Comparison of ENCODE assay signal across 8 cellular contexts in the genomic region with DNA sequence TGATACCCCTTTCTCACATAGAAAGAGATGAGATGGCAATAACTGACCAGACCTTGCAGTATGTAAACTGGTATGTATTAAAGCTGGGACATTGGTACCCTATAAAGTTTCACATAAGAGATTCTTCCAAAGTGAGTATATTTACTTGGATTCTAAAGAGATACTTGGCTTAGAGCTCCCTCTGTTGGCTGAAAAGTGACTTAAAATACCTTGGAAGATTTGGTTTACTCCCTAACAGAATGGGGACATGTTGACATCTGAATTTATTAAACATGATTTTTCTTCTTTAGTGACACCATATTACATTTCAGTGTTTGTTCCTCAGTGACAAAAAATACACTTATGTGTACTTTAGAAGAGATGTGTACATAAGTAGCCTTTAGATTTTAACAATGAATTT. TPM values are rescaled to one million over a fixed set of nuclear protein-coding genes. Genes with fewer than 3 reads are reported as not detected.
DNase-seq lines count a peak whose midpoint lies in the region; ATAC-seq and TF ChIP-seq lines count a peak whose summit lies in the region.

No MANE protein-coding gene starts in this region.

- H3K27ac ChIP-seq in SK-N-SH (ENCODE audit: low read depth in 2 of 2, low read length in 1 of 2) = no peak overlapping the region

- no peaks in the 10 kb centered on the region for H4K20me1 ChIP-seq in SK-N-SH (ENCODE audit: insufficient read depth)

- H3K9me2 ChIP-seq in SK-N-SH = no peaks in the 10 kb centered on the region

- H3K27me3 ChIP-seq in SK-N-SH (ENCODE audit: insufficient read depth) = no peaks in the 10 kb centered on the region

- no peak for ATAC-seq in HG03139 (IDR thresholded peaks at IDR 0.05; ENCODE audit: unreplicated experiment)
- ATAC-seq in GM21381 (IDR thresholded peaks at IDR 0.05; ENCODE audit: unreplicated experiment) = no peak

- POLR2A ChIA-PET in SK-N-SH (lab: Yijun Ruan, JAX) = no interaction called here

- H3K9ac ChIP-seq in SK-N-SH = no peak overlapping the region

- TF ChIP-seq EP300 in SK-N-SH (IDR thresholded peaks at IDR 0.05; ENCODE audit: borderline replicate concordance in 1 of 2, low read depth in 1 of 2, low read length in 1 of 2) = no peak

- TF ChIP-seq CTCF in SK-N-SH (IDR thresholded peaks at IDR 0.05) (peak; percentile 80), fibroblast of mammary gland (conservative IDR thresholded peaks at IDR 0.05; ENCODE audit: control insufficient read depth, insufficient read depth, low read depth, low read length) (peak; percentile 71)

- no peaks in the 10 kb centered on the region for H3K79me2 ChIP-seq in SK-N-SH (ENCODE audit: insufficient read depth)

- no peaks in the 10 kb centered on the region for H3K4me1 ChIP-seq in SK-N-SH (ENCODE audit: control insufficient read depth in 1 of 2, insufficient read depth in 2 of 2, low read depth in 1 of 2, low read length in 1 of 2)

- peak; percentile 3 for DNase-seq in stimulated activated CD4-positive, alpha-beta T cell treated with anti-CD3 and anti-CD28 coated beads, Interleukin-15, amount 100 ng/mL, for 24 hours
- DNase-seq in stimulated activated CD4-positive, alpha-beta T cell treated with anti-CD3 and anti-CD28 coated beads, Interleukin-2, amount 100 ng/mL, for 24 hours = no peak
- DNase-seq in NCI-H1092 (lab: John Stamatoyannopoulos, UW) (peak; percentile 56), SK-N-SH (peak; percentile 41), fibroblast of mammary gland (ENCODE audit: low read depth) (peak; percentile 79), pons (ENCODE audit: low spot score) (peak; percentile 87)

- CTCF ChIA-PET in SK-N-SH (lab: Yijun Ruan, JAX) = interaction anchor here (0.6 to 2.6 kb wide), 28 partner anchors 8 to 600 kb away, joined by 3 to 24 read pairs (median 4); a partner anchor contains a TSS

- no peaks in the 10 kb centered on the region for H3K36me3 ChIP-seq in SK-N-SH (replicated peaks in 1 of 2; ENCODE audit: control insufficient read depth in 1 of 2, insufficient read depth in 2 of 2, low read length in 1 of 2)

- H3K4me2 ChIP-seq in SK-N-SH = no peak overlapping the region

- H3K9me3 ChIP-seq in SK-N-SH = no peaks in the 10 kb centered on the region

- peak; percentile 81 for TF ChIP-seq RAD21 in SK-N-SH (IDR thresholded peaks at IDR 0.05; ENCODE audit: low read length)

- no peak overlapping the region for H2AFZ ChIP-seq in SK-N-SH (ENCODE audit: low read depth)

- H3K4me3 ChIP-seq in SK-N-SH (ENCODE audit: low read depth in 2 of 2, low read length in 1 of 2) (no peak overlapping the region), fibroblast of mammary gland (ENCODE audit: control insufficient read depth, low read depth, low read length) (no peak overlapping the region)

- peaks cover 4% of the 10 kb centered on the region for H3F3A ChIP-seq in SK-N-SH (replicated peaks; ENCODE audit: insufficient read depth)

TF ChIP-seq in SK-N-SH, 30 proteins besides CTCF, POLR2A, EP300 and RAD21:
- TF ChIP-seq JUND (IDR thresholded peaks at IDR 0.05) (no peak), FOXM1 (IDR thresholded peaks at IDR 0.05; ENCODE audit: low read depth) (no peak), SMC3 (IDR thresholded peaks at IDR 0.05; ENCODE audit: low read depth, low read length) (peak; percentile 56)
TF ChIP-seq in SK-N-SH: peak in this region for 1.

RNA-seq across cellular contexts. Expression of a gene that starts 47.9 kb away (rescaled TPM):
- polyA plus RNA-seq in SK-N-SH (2012; rRNA removed) = 0.05 and 0.06 TPM in 2 replicates
- polyA plus RNA-seq in SK-N-SH (2012; cell fraction: cytosol; rRNA removed) = not detected in 2 replicates
- 0.07 and 0.24 TPM in 2 replicates for polyA plus RNA-seq in SK-N-SH (2012; cell fraction: nucleus; rRNA removed)

Comparison
In these comparisons a context has a peak if more than half of its experiments do, and no peak if none do; other contexts are left out.
1. DNase-seq: peak in stimulated activated CD4-positive, alpha-beta T cell treated with anti-CD3 and anti-CD28 coated beads, Interleukin-15, amount 100 ng/mL, for 24 hours (single experiment), NCI-H1092 (single experiment), SK-N-SH (single experiment), fibroblast of mammary gland (single experiment) and pons (single experiment); none in stimulated activated CD4-positive, alpha-beta T cell treated with anti-CD3 and anti-CD28 coated beads, Interleukin-2, amount 100 ng/mL, for 24 hours (0 of 2).